In the genomic region with DNA sequence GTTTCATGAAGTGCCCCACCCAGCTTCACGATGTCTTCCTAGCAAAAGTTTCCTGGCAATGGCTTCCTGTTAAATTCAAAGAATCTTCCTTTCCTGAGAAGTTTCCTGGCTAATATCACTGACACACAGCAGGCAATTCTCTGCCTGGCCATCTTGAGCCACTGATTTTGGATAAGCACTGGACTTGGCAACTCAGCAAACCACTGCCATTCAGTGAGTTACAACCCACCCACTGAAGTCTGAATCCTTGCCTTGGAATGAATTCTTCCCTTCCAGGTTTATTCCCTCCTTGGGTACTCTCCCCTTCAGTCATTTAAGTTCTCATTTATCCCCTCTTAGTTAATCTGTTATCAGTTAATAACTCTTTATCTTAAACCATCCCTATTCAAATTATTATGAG, we compare ENCODE assay signal across 26 cellular contexts.
DNase-seq lines count a peak whose midpoint lies in the region; ATAC-seq and TF ChIP-seq lines count a peak whose summit lies in the region.
"Had no signal": no experiment of that assay in that cellular context is flagged by ENCODE, and none has a peak within 500 bp of the region (broad histone marks: within the 10 kb centered on the region; RNA-seq: fewer than 3 reads in every experiment).

No MANE protein-coding gene starts in this region.

- no peak overlapping the region for H2BK12ac ChIP-seq in neuronal stem cell (ENCODE audit: low read length)

- no peak overlapping the region for H3K14ac ChIP-seq in neuronal stem cell (ENCODE audit: low read length)

- no peaks in the 10 kb centered on the region for H3K36me3 ChIP-seq in GM23248 (ENCODE audit: low read depth)
- no peaks in the 10 kb centered on the region for H3K36me3 ChIP-seq in neuronal stem cell (replicated peaks in 1 of 2; ENCODE audit: control insufficient read depth in 2 of 2, insufficient read depth in 2 of 2, low read length in 2 of 2)
- H3K36me3 ChIP-seq: BE2C, HAP-1 had no signal

- H4K91ac ChIP-seq in neuronal stem cell (ENCODE audit: low read depth, low read length, poor library complexity), result no peak overlapping the region

- ATAC-seq in HG03469 (IDR thresholded peaks at IDR 0.05; ENCODE audit: unreplicated experiment) (no peak), GM18498 (IDR thresholded peaks at IDR 0.05; ENCODE audit: unreplicated experiment) (no peak), Right ventricle myocardium superior (ENCODE audit: poor library complexity) (no peak)
- ATAC-seq: A549, Right ventricle myocardium inferior had no signal

- H3K4ac ChIP-seq in neuronal stem cell (ENCODE audit: low read length), result no peak overlapping the region

- TF ChIP-seq CTCF in fibroblast of the aortic adventitia (IDR thresholded peaks at IDR 0.05; ENCODE audit: insufficient read depth, low read length), result no peak

- H3K9me2 ChIP-seq in GM23248 (ENCODE audit: insufficient read depth), result 0 out of 2 replicates have a peak, but pooled peaks cover 3% of the 10 kb centered on the region

- H3K27me3 ChIP-seq in GM23248 (replicated peaks; ENCODE audit: insufficient read depth), result no peaks in the 10 kb centered on the region
- no peaks in the 10 kb centered on the region for H3K27me3 ChIP-seq in neuronal stem cell (ENCODE audit: control insufficient read depth in 3 of 3, insufficient read depth in 3 of 3, low read depth in 1 of 3, low read length in 3 of 3)
- H3K27me3 ChIP-seq: BE2C had no signal

- peak overlapping the region; percentile 8 for H3K4me2 ChIP-seq in GM23248 (ENCODE audit: unreplicated experiment)
- H3K4me2 ChIP-seq in neuronal stem cell (ENCODE audit: insufficient read depth, low read length, poor library complexity, severe bottlenecking), result no peak overlapping the region
- H3K4me2 ChIP-seq: A549, PC-9 had no signal

- no peak overlapping the region for H2BK120ac ChIP-seq in neuronal stem cell (ENCODE audit: low read depth, low read length)

- H3K9ac ChIP-seq in GM23248 (no peak overlapping the region), neuronal stem cell (ENCODE audit: low read depth, low read length, poor library complexity) (no peak overlapping the region)

- H3F3A ChIP-seq in GM23248 (ENCODE audit: insufficient read depth), result peaks cover 39% of the 10 kb centered on the region

- H3K27ac ChIP-seq in GM23248 (peak overlapping the region; percentile 4; the same call in 1 of the 2 replicates), neuronal stem cell (replicated peaks; ENCODE audit: low read length) (no peak overlapping the region)
- H3K27ac ChIP-seq: A549, PC-9 had no signal

- no peak overlapping the region for H3K4me3 ChIP-seq in GM23248
- no peak overlapping the region for H3K4me3 ChIP-seq in fibroblast of the aortic adventitia (ENCODE audit: low read depth, low read length)
- no peak overlapping the region for H3K4me3 ChIP-seq in neuronal stem cell (ENCODE audit: low read length in 2 of 2)
- H3K4me3 ChIP-seq: A549, HAP-1, PC-9 had no signal

- H3K79me1 ChIP-seq in neuronal stem cell (ENCODE audit: low read depth, low read length), result no peaks in the 10 kb centered on the region

- intact Hi-C loops in Right ventricle myocardium superior (cut with DNase I), result no loop called here

- H4K20me1 ChIP-seq in GM23248 (ENCODE audit: insufficient read depth), result no peaks in the 10 kb centered on the region

- H2BK5ac ChIP-seq in neuronal stem cell (ENCODE audit: low read length), result no peak overlapping the region

- peaks cover 40% of the 10 kb centered on the region for H3K4me1 ChIP-seq in GM23248 (ENCODE audit: insufficient read depth)
- H3K4me1 ChIP-seq in neuronal stem cell (ENCODE audit: control insufficient read depth in 2 of 2, insufficient read depth in 1 of 2, low read depth in 1 of 2, low read length in 2 of 2), result no peaks in the 10 kb centered on the region
- H3K4me1 ChIP-seq: BE2C, HAP-1 had no signal

- H2AK5ac ChIP-seq in neuronal stem cell (ENCODE audit: low read depth, low read length), result no peak overlapping the region

- WGBS in GM23248 (ENCODE audit: low coverage in 1 of 2, low lambda C conversion rate in 2 of 2, missing lambda C conversion rate in 2 of 2), 2 experiments, result 9 to 11% methylated on average over 1 of the region's 1 CpG
- no CpG with 5 or more reads among the region's 1 CpG for WGBS in neuronal stem cell (ENCODE audit: extremely low coverage in 2 of 2, insufficient read length in 2 of 2, insufficient replicate concordance in 1 of 2), 2 donors

- in situ Hi-C loops in GM23248 (cut with MboI), result no loop called here

- H3K18ac ChIP-seq in neuronal stem cell (ENCODE audit: low read length), result no peak overlapping the region

- H2BK15ac ChIP-seq in neuronal stem cell (ENCODE audit: low read length), result no peak overlapping the region

- H3K9me3 ChIP-seq in GM23248 (ENCODE audit: low read depth), result no peaks in the 10 kb centered on the region
- no peaks in the 10 kb centered on the region for H3K9me3 ChIP-seq in neuronal stem cell (replicated peaks in 1 of 2; ENCODE audit: control insufficient read depth in 2 of 2, insufficient read depth in 1 of 2, low read depth in 1 of 2, low read length in 2 of 2)
- H3K9me3 ChIP-seq: A549, BE2C, HAP-1 had no signal

- no peak overlapping the region for H3K23ac ChIP-seq in neuronal stem cell (ENCODE audit: low read depth, low read length, poor library complexity)

- DNase-seq in GM23248 (peak; percentile 50), astrocyte of the hippocampus (ENCODE audit: low read depth, low spot score) (peak; percentile 48), fibroblast of the aortic adventitia (ENCODE audit: low read depth) (peak; percentile 72), neuronal stem cell (ENCODE audit: low spot score) (no peak), Right ventricle myocardium superior (no peak)
- DNase-seq: BE2C; DMS153; DND-41; GOT3; HFFc6; IMR-90; KG1; NCI-H1048; NCI-H1417; NCI-H1694; NCI-H2029 treated with DMSO at 0.1 percent for 48 hours; NCI-H446 treated with DMSO at 0.1 percent for 48 hours; NCI-H526; NCI-H82; NK-92 treated with Interleukin-12 subunit alpha and Interleukin-12 subunit beta, amount 100 ng/mL, for 24 hours; PC-9 had no signal

- H2AFZ ChIP-seq in GM23248, result peak overlapping the region; percentile 30; the same call in 1 of the 2 replicates
- no peak overlapping the region for H2AFZ ChIP-seq in neuronal stem cell (ENCODE audit: low read length)
- H2AFZ ChIP-seq: PC-9 had no signal

- H3K79me2 ChIP-seq in GM23248 (ENCODE audit: insufficient read depth), result no peaks in the 10 kb centered on the region

- no peak overlapping the region for H4K8ac ChIP-seq in neuronal stem cell (ENCODE audit: low read depth, low read length)

Comparison
In these comparisons a context has a peak if more than half of its experiments do, and no peak if none do; other contexts are left out.
1. DNase-seq: peak in GM23248 (single experiment), astrocyte of the hippocampus (single experiment) and fibroblast of the aortic adventitia (single experiment); none in neuronal stem cell (single experiment) and Right ventricle myocardium superior (single experiment).